11 cellular contexts compared by ENCODE assay signal in genomic region chr4:8438743-8439142, GRCh38. TPM values are rescaled to one million over a fixed set of nuclear protein-coding genes. Genes with fewer than 3 reads are reported as not detected.
DNase-seq lines count a peak whose midpoint lies in the region; ATAC-seq and TF ChIP-seq lines count a peak whose summit lies in the region.
"Had no signal": no experiment of that assay in that cellular context is flagged by ENCODE, and none has a peak within 500 bp of the region (broad histone marks: within the 10 kb centered on the region; RNA-seq: fewer than 3 reads in every experiment).

No MANE protein-coding gene starts in this region.

- H3K4me3 ChIP-seq in SK-N-SH (ENCODE audit: low read depth in 2 of 2, low read length in 1 of 2) (no peak overlapping the region), esophagus squamous epithelium (peak overlapping the region in 2 of 4 donors; percentile 19 to 83)

- no peak for TF ChIP-seq POLR2A in esophagus squamous epithelium (IDR thresholded peaks at IDR 0.05)

- H3K27me3 ChIP-seq in SK-N-SH (ENCODE audit: insufficient read depth) (no peaks in the 10 kb centered on the region), esophagus squamous epithelium (no peaks in the 10 kb centered on the region)

- peaks cover 4 to 21% of the 10 kb centered on the region in 2 experiments; a peak in 3 of 4 replicates for H3K4me1 ChIP-seq in SK-N-SH (ENCODE audit: control insufficient read depth in 1 of 2, insufficient read depth in 2 of 2, low read depth in 1 of 2, low read length in 1 of 2)
- peaks cover 22 to 92% (median 46%) of the 10 kb centered on the region in 3 donors for H3K4me1 ChIP-seq in esophagus squamous epithelium

- peaks cover 3% of the 10 kb centered on the region for H3F3A ChIP-seq in SK-N-SH (replicated peaks; ENCODE audit: insufficient read depth)

- TF ChIP-seq RAD21 in SK-N-SH (IDR thresholded peaks at IDR 0.05; ENCODE audit: low read length): no peak

- peak overlapping the region; percentile 77 for H3K4me3 Mint-ChIP-seq in T-helper 17 cell

- ATAC-seq in SK-N-SH treated with all-trans-retinoic acid at 6 μM for 48 hours: no peak
- ATAC-seq in T-helper 17 cell: no peak

- H3K36me3 ChIP-seq in SK-N-SH (replicated peaks in 1 of 2; ENCODE audit: control insufficient read depth in 1 of 2, insufficient read depth in 2 of 2, low read length in 1 of 2) (peaks cover 3 to 5% of the 10 kb centered on the region in 2 experiments), esophagus squamous epithelium (no peaks in the 10 kb centered on the region)

- H3K27ac Mint-ChIP-seq in T-helper 17 cell: peak overlapping the region; percentile 96

- intact Hi-C loops in esophagus squamous epithelium (cut with DNase I): no loop called here

- no peak for DNase-seq in SK-N-SH
- DNase-seq in T-helper 17 cell: no peak
- DNase-seq in esophagus squamous epithelium (lab: John Stamatoyannopoulos, UW): no peak
- peak; percentile 60 for DNase-seq in renal cortical epithelial cell (ENCODE audit: low read depth)
- no peak for DNase-seq in NCI-H526 (lab: John Stamatoyannopoulos, UW)
- no peak for DNase-seq in cortex of kidney (lab: John Stamatoyannopoulos, UW)
- DNase-seq in NCI-H774 (lab: John Stamatoyannopoulos, UW): no peak
- DNase-seq: NCI-H2029 treated with DMSO at 0.1 percent for 48 hours, nucleus accumbens, SIG-M5 had no signal

- WGBS in SK-N-SH (ENCODE audit: low lambda C conversion rate): 96% methylated on average over 11 of the region's 11 CpGs
- 64 to 74% methylated on average over 8 to 9 of the region's 11 CpGs for WGBS in esophagus squamous epithelium, 2 donors

- peaks cover 69% of the 10 kb centered on the region for H3K79me2 ChIP-seq in SK-N-SH (ENCODE audit: insufficient read depth)

- TF ChIP-seq CTCF in SK-N-SH (IDR thresholded peaks at IDR 0.05) (no peak), esophagus squamous epithelium (IDR thresholded peaks at IDR 0.05) (no peak)

- no peaks in the 10 kb centered on the region for H3K9me3 ChIP-seq in SK-N-SH
- no peaks in the 10 kb centered on the region for H3K9me3 ChIP-seq in T-helper 17 cell (ENCODE audit: control insufficient read depth, low read length, poor library complexity, severe bottlenecking)
- no peaks in the 10 kb centered on the region for H3K9me3 ChIP-seq in esophagus squamous epithelium

- peaks cover 2% of the 10 kb centered on the region for H3K36me3 Mint-ChIP-seq in T-helper 17 cell (ENCODE audit: low read depth)

- H3K4me1 Mint-ChIP-seq in T-helper 17 cell: peaks cover 69% of the 10 kb centered on the region

- no peaks in the 10 kb centered on the region for H3K27me3 Mint-ChIP-seq in T-helper 17 cell

- no peaks in the 10 kb centered on the region for H3K9me2 ChIP-seq in SK-N-SH

- TF ChIP-seq EP300 in SK-N-SH (IDR thresholded peaks at IDR 0.05; ENCODE audit: borderline replicate concordance in 1 of 2, low read depth in 1 of 2, low read length in 1 of 2): no peak

- H4K20me1 ChIP-seq in SK-N-SH (ENCODE audit: insufficient read depth): peaks cover 10% of the 10 kb centered on the region; the same call in 1 of the 2 replicates

- POLR2A ChIA-PET in SK-N-SH (lab: Yijun Ruan, JAX): interaction anchor here (1.1 kb wide), 1 partner anchor 10 kb away, joined by 3 read pairs; no protein-coding TSS in a partner anchor

- H2AFZ ChIP-seq in SK-N-SH (ENCODE audit: low read depth): no peak overlapping the region

- CTCF ChIA-PET in SK-N-SH (lab: Yijun Ruan, JAX): interaction anchor here (1.6 to 2.1 kb wide), 2 partner anchors 9 to 29 kb away, joined by 6 to 8 read pairs; no protein-coding TSS in a partner anchor

- no peak overlapping the region for H3K9ac ChIP-seq in SK-N-SH

- H3K27ac ChIP-seq in SK-N-SH (ENCODE audit: low read depth in 2 of 2, low read length in 1 of 2): no peak overlapping the region
- peak overlapping the region; percentile 50 to 98 (median 94) for H3K27ac ChIP-seq in esophagus squamous epithelium

- H3K4me2 ChIP-seq in SK-N-SH: peak overlapping the region; percentile 96; the same call in 1 of the 2 replicates

TF ChIP-seq in SK-N-SH, 30 proteins besides CTCF, POLR2A, EP300 and RAD21:
- TF ChIP-seq, protein P1, sequence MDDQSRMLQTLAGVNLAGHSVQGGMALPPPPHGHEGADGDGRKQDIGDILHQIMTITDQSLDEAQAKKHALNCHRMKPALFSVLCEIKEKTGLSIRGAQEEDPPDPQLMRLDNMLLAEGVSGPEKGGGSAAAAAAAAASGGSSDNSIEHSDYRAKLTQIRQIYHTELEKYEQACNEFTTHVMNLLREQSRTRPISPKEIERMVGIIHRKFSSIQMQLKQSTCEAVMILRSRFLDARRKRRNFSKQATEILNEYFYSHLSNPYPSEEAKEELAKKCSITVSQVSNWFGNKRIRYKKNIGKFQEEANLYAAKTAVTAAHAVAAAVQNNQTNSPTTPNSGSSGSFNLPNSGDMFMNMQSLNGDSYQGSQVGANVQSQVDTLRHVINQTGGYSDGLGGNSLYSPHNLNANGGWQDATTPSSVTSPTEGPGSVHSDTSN (IDR thresholded peaks at IDR 0.05): no peak
- no peak for TF ChIP-seq TEAD4 (IDR thresholded peaks at IDR 0.05; ENCODE audit: borderline replicate concordance, insufficient read depth)

TF ChIP-seq in SK-N-SH treated with all-trans-retinoic acid at 6 μM for 48 hours, 23 proteins besides CTCF, POLR2A, EP300 and RAD21:
- no peak for TF ChIP-seq ESRRG (CRISPR knock-in tag; IDR thresholded peaks at IDR 0.05)
- no peak for TF ChIP-seq TOX (CRISPR knock-in tag; IDR thresholded peaks at IDR 0.05; ENCODE audit: borderline replicate concordance)
- TF ChIP-seq GLIS3 (CRISPR knock-in tag; IDR thresholded peaks at IDR 0.05): no peak
- TF ChIP-seq ZFP3 (CRISPR knock-in tag; IDR thresholded peaks at IDR 0.05): no peak
- no peak for TF ChIP-seq ZNF565 (CRISPR knock-in tag; conservative IDR thresholded peaks at IDR 0.05; ENCODE audit: low read depth)
- TF ChIP-seq ARNTL (CRISPR knock-in tag; IDR thresholded peaks at IDR 0.05; ENCODE audit: borderline replicate concordance, low read depth): no peak
- TF ChIP-seq, protein P2, sequence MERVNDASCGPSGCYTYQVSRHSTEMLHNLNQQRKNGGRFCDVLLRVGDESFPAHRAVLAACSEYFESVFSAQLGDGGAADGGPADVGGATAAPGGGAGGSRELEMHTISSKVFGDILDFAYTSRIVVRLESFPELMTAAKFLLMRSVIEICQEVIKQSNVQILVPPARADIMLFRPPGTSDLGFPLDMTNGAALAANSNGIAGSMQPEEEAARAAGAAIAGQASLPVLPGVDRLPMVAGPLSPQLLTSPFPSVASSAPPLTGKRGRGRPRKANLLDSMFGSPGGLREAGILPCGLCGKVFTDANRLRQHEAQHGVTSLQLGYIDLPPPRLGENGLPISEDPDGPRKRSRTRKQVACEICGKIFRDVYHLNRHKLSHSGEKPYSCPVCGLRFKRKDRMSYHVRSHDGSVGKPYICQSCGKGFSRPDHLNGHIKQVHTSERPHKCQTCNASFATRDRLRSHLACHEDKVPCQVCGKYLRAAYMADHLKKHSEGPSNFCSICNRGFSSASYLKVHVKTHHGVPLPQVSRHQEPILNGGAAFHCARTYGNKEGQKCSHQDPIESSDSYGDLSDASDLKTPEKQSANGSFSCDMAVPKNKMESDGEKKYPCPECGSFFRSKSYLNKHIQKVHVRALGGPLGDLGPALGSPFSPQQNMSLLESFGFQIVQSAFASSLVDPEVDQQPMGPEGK (CRISPR knock-in tag; IDR thresholded peaks at IDR 0.05; ENCODE audit: borderline replicate concordance): no peak
- TF ChIP-seq PPARA (CRISPR knock-in tag; IDR thresholded peaks at IDR 0.05; ENCODE audit: borderline replicate concordance): no peak
- no peak for TF ChIP-seq BACH2 (CRISPR knock-in tag; IDR thresholded peaks at IDR 0.05; ENCODE audit: borderline replicate concordance)

RNA-seq across cellular contexts. Expression of gene ACOX3, which starts 1.8 kb away (rescaled TPM):
- polyA plus RNA-seq in SK-N-SH (2012; rRNA removed): 7.0 and 8.4 TPM in 2 replicates
- 6.3 and 6.4 TPM in 2 replicates for polyA plus RNA-seq in SK-N-SH (2012; cell fraction: cytosol; rRNA removed)
- polyA plus RNA-seq in SK-N-SH (2012; cell fraction: nucleus; rRNA removed): 30.2 and 33.9 TPM in 2 replicates
- total RNA-seq in T-helper 17 cell: 10 to 100 TPM in 1 of 2 donors, 1 to 10 TPM in 1; 9.6 to 11.3 TPM
- total RNA-seq in esophagus squamous epithelium: 10 to 100 TPM; 42.3 to 86.2 (median 50.3) TPM
- total RNA-seq in renal cortical epithelial cell: 25.0 and 41.5 TPM in 2 replicates

RNA-seq across cellular contexts. Expression of gene TRMT44, which starts 1.8 kb away (rescaled TPM):
- 6.0 and 6.9 TPM in 2 replicates for polyA plus RNA-seq in SK-N-SH (2012; rRNA removed)
- 3.8 and 4.9 TPM in 2 replicates for polyA plus RNA-seq in SK-N-SH (2012; cell fraction: cytosol; rRNA removed)
- polyA plus RNA-seq in SK-N-SH (2012; cell fraction: nucleus; rRNA removed): 18.9 and 20.0 TPM in 2 replicates
- total RNA-seq in T-helper 17 cell (10 to 100 TPM; 20.4 to 32.7 TPM), esophagus squamous epithelium (10 to 100 TPM; 26.8 to 31.7 (median 28.8) TPM), renal cortical epithelial cell (8.7 and 14.5 TPM in 2 replicates)

Comparison
In these comparisons a context has a peak if more than half of its experiments do, and no peak if none do; other contexts are left out.
1. H3K27ac ChIP-seq: peak in esophagus squamous epithelium (4 of 4); none in SK-N-SH (0 of 2).